In genomic region chr2:137724879-137725278, GRCh38 we compare ENCODE assay signal across 27 cellular contexts.
"Had no signal": no experiment of that assay in that cellular context is flagged by ENCODE, and none has a peak within 500 bp of the region (broad histone marks: within the 10 kb centered on the region; RNA-seq: fewer than 3 reads in every experiment).

No MANE protein-coding gene starts in this region.

- DNase-seq: Karpas-422, MM.1S, MV-4-11, NCI-H1092, NCI-H1105, NCI-H1417 treated with DMSO at 0.1 percent for 48 hours, NCI-H1436 treated with DMSO at 0.1 percent for 48 hours, NCI-H1694 treated with DMSO at 0.1 percent for 48 hours, NCI-H187 treated with DMSO at 0.1 percent for 48 hours, NCI-H2029, NCI-H2081, NCI-H2227 treated with DMSO at 0.1 percent for 48 hours, NCI-H345, NCI-H446, NCI-H510A treated with DMSO at 0.1 percent for 48 hours, NCI-H524 treated with DMSO at 0.1 percent for 48 hours, NCI-H526 treated with DMSO at 0.1 percent for 48 hours, NCI-H774, PC-9, SHP77, SIG-M5, SJCRH30, T-cell had no signal

- H3K9me3 ChIP-seq: SJCRH30 had no signal

- H3K36me3 ChIP-seq: SJCRH30 had no signal

- H3K27ac Mint-ChIP-seq: T-cell had no signal

- H2AFZ ChIP-seq: PC-9 had no signal

- H3K4me1 Mint-ChIP-seq: T-cell had no signal

- H3K36me3 Mint-ChIP-seq: T-cell had no signal

- H3K27ac ChIP-seq: KMS-11, PC-9, RWPE1, SJCRH30, SK-N-MC had no signal

- H3K4me3 Mint-ChIP-seq: T-cell had no signal

- FAIRE-seq: RCC 7860 had no signal

- H3K27me3 Mint-ChIP-seq: T-cell had no signal

- H3K27me3 ChIP-seq: SJCRH30 had no signal

- H3K4me2 ChIP-seq: KMS-11, PC-9 had no signal

- H3K4me3 ChIP-seq: PC-9, SJCRH30, SK-N-MC had no signal

- H3K9ac ChIP-seq: KMS-11 had no signal
